24 cellular contexts compared by ENCODE assay signal in genomic region chr10:127013696-127014095, GRCh38.
DNase-seq lines count a peak whose midpoint lies in the region; ATAC-seq, FAIRE-seq and TF ChIP-seq lines count a peak whose summit lies in the region.
"Had no signal": no experiment of that assay in that cellular context is flagged by ENCODE, and none has a peak within 500 bp of the region (broad histone marks: within the 10 kb centered on the region; RNA-seq: fewer than 3 reads in every experiment).

No MANE protein-coding gene starts in this region.

- WGBS in prostate gland, result 90% methylated on average over 8 of the region's 8 CpGs

- no peak for FAIRE-seq in bronchial epithelial cell (lab: Jason Lieb, UNC)
- FAIRE-seq: RCC 7860 had no signal

- H3K4me3 ChIP-seq in GM23338 (no peak overlapping the region), bronchial epithelial cell (ENCODE audit: low read depth, low read length) (no peak overlapping the region), prostate gland (no peak overlapping the region)
- H3K4me3 ChIP-seq: gastroesophageal sphincter, lower lobe of right lung, uterus had no signal

- peaks cover 28% of the 10 kb centered on the region for H3K36me3 Mint-ChIP-seq in GM23338 (ENCODE audit: low read depth)
- H3K36me3 Mint-ChIP-seq: activated naive CD4-positive, alpha-beta T cell treated with anti-CD3 and anti-CD28 coated beads, Interleukin-2, amount 50 U/mL, for 72 hours; naive thymus-derived CD4-positive, alpha-beta T cell had no signal

- H3K9me2 ChIP-seq in GM23338 (ENCODE audit: insufficient read depth), result no peaks in the 10 kb centered on the region

- TF ChIP-seq POLR2A in prostate gland (IDR thresholded peaks at IDR 0.05), result no peak

- H3K4me2 ChIP-seq in GM23338, result no peak overlapping the region

- peaks cover 4% of the 10 kb centered on the region for H3K27me3 Mint-ChIP-seq in GM23338 (ENCODE audit: insufficient read depth, low read depth, poor library complexity)

- H3K27ac ChIP-seq in GM23338 (ENCODE audit: low read depth) (no peak overlapping the region), prostate gland (peak overlapping the region; percentile 24), caudate nucleus (ENCODE audit: low read depth, low read length) (no peak overlapping the region)
- H3K27ac ChIP-seq: lower lobe of right lung, uterus had no signal

- H3K9me3 ChIP-seq in prostate gland, result no peaks in the 10 kb centered on the region
- H3K9me3 ChIP-seq: gastroesophageal sphincter, lower lobe of right lung, uterus had no signal

- H3K4me1 ChIP-seq in GM23338 (ENCODE audit: insufficient read depth) (no peaks in the 10 kb centered on the region), prostate gland (replicated peaks) (no peaks in the 10 kb centered on the region)
- H3K4me1 ChIP-seq: uterus had no signal

- peaks cover 17% of the 10 kb centered on the region; the same call in 2 of the 3 replicates for H3K4me1 Mint-ChIP-seq in GM23338
- H3K4me1 Mint-ChIP-seq: naive thymus-derived CD4-positive, alpha-beta T cell; stimulated activated naive CD8-positive, alpha-beta T cell treated with anti-CD3 and anti-CD28 coated beads, Interleukin-15, amount 100 ng/mL, for 72 hours had no signal

- H3K79me2 ChIP-seq in GM23338 (replicated peaks; ENCODE audit: insufficient read depth), result no peaks in the 10 kb centered on the region

- H3K36me3 ChIP-seq in GM23338 (ENCODE audit: insufficient read depth) (peaks cover 4% of the 10 kb centered on the region; the same call in 1 of the 2 replicates), bronchial epithelial cell (ENCODE audit: control insufficient read depth, insufficient read depth, low read length) (peaks cover 10% of the 10 kb centered on the region), prostate gland (no peaks in the 10 kb centered on the region)
- H3K36me3 ChIP-seq: uterus had no signal

- TF ChIP-seq CTCF in GM23338 (conservative IDR thresholded peaks at IDR 0.05; ENCODE audit: low read depth in 2 of 2), result no peak
- no peak for TF ChIP-seq CTCF in bronchial epithelial cell (IDR thresholded peaks at IDR 0.05; ENCODE audit: insufficient read depth, low read length, severe bottlenecking)
- TF ChIP-seq CTCF in prostate gland (IDR thresholded peaks at IDR 0.05), result no peak

- no peaks in the 10 kb centered on the region for H3F3A ChIP-seq in GM23338 (replicated peaks; ENCODE audit: low read depth)

- H3K27me3 ChIP-seq in GM23338 (ENCODE audit: insufficient read depth), result no peaks in the 10 kb centered on the region
- no peaks in the 10 kb centered on the region for H3K27me3 ChIP-seq in bronchial epithelial cell (ENCODE audit: control insufficient read depth, insufficient read depth, low read length)
- H3K27me3 ChIP-seq in prostate gland (replicated peaks; ENCODE audit: insufficient read depth), result no peaks in the 10 kb centered on the region
- H3K27me3 ChIP-seq: gastroesophageal sphincter, uterus had no signal

- H2AFZ ChIP-seq in GM23338, result no peak overlapping the region

- H3K9me3 Mint-ChIP-seq in GM23338, result no peaks in the 10 kb centered on the region
- H3K9me3 Mint-ChIP-seq: activated naive CD4-positive, alpha-beta T cell treated with anti-CD3 and anti-CD28 coated beads, Interleukin-2, amount 50 U/mL, for 72 hours; activated T-helper 1 cell treated with anti-CD3 and anti-CD28 coated beads, Interleukin-12 subunit alpha, Interleukin-12 subunit beta, Interleukin-2, Interleukin-4 antibody, amounts not matched to agents 30 ng/mL and 10 ng/mL and 1 ng/mL, durations not matched to agents 14 hours and 24 hours and 36 hours; HFFc6; stimulated activated naive CD8-positive, alpha-beta T cell treated with anti-CD3 and anti-CD28 coated beads, Interleukin-15, amount 100 ng/mL, for 72 hours had no signal

- no peaks in the 10 kb centered on the region for H4K20me1 ChIP-seq in GM23338 (replicated peaks; ENCODE audit: insufficient read depth)

- no peak for DNase-seq in GM23338 (ENCODE audit: low spot score)
- peak; percentile 31 for DNase-seq in bronchial epithelial cell (ENCODE audit: low read depth)
- DNase-seq in kidney tubule cell (ENCODE audit: low spot score), result peak; percentile 57
- no peak for DNase-seq in prostate gland (ENCODE audit: low spot score)
- no peak for DNase-seq in amygdala (lab: John Stamatoyannopoulos, UW)
- no peak for DNase-seq in caudate nucleus (lab: John Stamatoyannopoulos, UW)
- DNase-seq in OCI-M1 (lab: John Stamatoyannopoulos, UW), result no peak
- DNase-seq: ACHN; C1 segment of cervical spinal cord; DMS153; erythroblast; HFFc6; lower lobe of right lung; MV-4-11; naive thymus-derived CD4-positive, alpha-beta T cell; NCI-H187 treated with DMSO at 0.1 percent for 48 hours; stimulated activated naive CD8-positive, alpha-beta T cell treated with anti-CD3 and anti-CD28 coated beads, Interleukin-15, amount 100 ng/mL, for 72 hours; uterus had no signal

- H3K27ac Mint-ChIP-seq in GM23338, result peak overlapping the region; percentile 15; the same call in 1 of the 2 replicates
- H3K27ac Mint-ChIP-seq: activated naive CD4-positive, alpha-beta T cell treated with anti-CD3 and anti-CD28 coated beads, Interleukin-2, amount 50 U/mL, for 72 hours; activated T-helper 1 cell treated with anti-CD3 and anti-CD28 coated beads, Interleukin-12 subunit alpha, Interleukin-12 subunit beta, Interleukin-2, Interleukin-4 antibody, amounts not matched to agents 30 ng/mL and 10 ng/mL and 1 ng/mL, durations not matched to agents 14 hours and 24 hours and 36 hours; HFFc6; naive thymus-derived CD4-positive, alpha-beta T cell; stimulated activated naive CD8-positive, alpha-beta T cell treated with anti-CD3 and anti-CD28 coated beads, Interleukin-15, amount 100 ng/mL, for 72 hours had no signal

- no peak overlapping the region for H3K4me3 Mint-ChIP-seq in GM23338
- H3K4me3 Mint-ChIP-seq: activated T-helper 1 cell treated with anti-CD3 and anti-CD28 coated beads, Interleukin-12 subunit alpha, Interleukin-12 subunit beta, Interleukin-2, Interleukin-4 antibody, amounts not matched to agents 30 ng/mL and 10 ng/mL and 1 ng/mL, durations not matched to agents 14 hours and 24 hours and 36 hours; HFFc6; naive thymus-derived CD4-positive, alpha-beta T cell; stimulated activated naive CD8-positive, alpha-beta T cell treated with anti-CD3 and anti-CD28 coated beads, Interleukin-15, amount 100 ng/mL, for 72 hours had no signal

- no peak for ATAC-seq in GM23338
- no peak for ATAC-seq in HG03196 (IDR thresholded peaks at IDR 0.05; ENCODE audit: unreplicated experiment)
- ATAC-seq: activated naive CD4-positive, alpha-beta T cell treated with anti-CD3 and anti-CD28 coated beads, Interleukin-2, amount 50 U/mL, for 72 hours; gastroesophageal sphincter; lower lobe of right lung; naive thymus-derived CD4-positive, alpha-beta T cell; SK-N-SH treated with all-trans-retinoic acid at 6 μM for 48 hours; stimulated activated naive CD8-positive, alpha-beta T cell treated with anti-CD3 and anti-CD28 coated beads, Interleukin-15, amount 100 ng/mL, for 72 hours had no signal

- intact Hi-C loops in prostate gland (cut with DNase I), result no loop called here

TF ChIP-seq in GM23338, 12 proteins besides CTCF, POLR2A, EP300 and RAD21:
- TF ChIP-seq EZH2 (IDR thresholded peaks at IDR 0.05; ENCODE audit: low read depth, unreplicated experiment) (no peak), STAT1 (IDR thresholded peaks at IDR 0.05; ENCODE audit: unreplicated experiment) (no peak), CREB1 (CRISPR knock-in tag; IDR thresholded peaks at IDR 0.05; ENCODE audit: low read depth) (no peak), ZNF114 (CRISPR knock-in tag; IDR thresholded peaks at IDR 0.05) (no peak)

Comparison
In these comparisons a context has a peak if more than half of its experiments do, and no peak if none do; other contexts are left out.
1. DNase-seq: peak in bronchial epithelial cell (single experiment) and kidney tubule cell (single experiment); none in GM23338 (single experiment), prostate gland (single experiment), amygdala (0 of 56), caudate nucleus (0 of 61) and OCI-M1 (single experiment).
2. H3K27ac ChIP-seq: peak in prostate gland (2 of 2); none in GM23338 (single experiment) and caudate nucleus (single experiment).